8 cellular contexts compared by ENCODE assay signal in the genomic region with DNA sequence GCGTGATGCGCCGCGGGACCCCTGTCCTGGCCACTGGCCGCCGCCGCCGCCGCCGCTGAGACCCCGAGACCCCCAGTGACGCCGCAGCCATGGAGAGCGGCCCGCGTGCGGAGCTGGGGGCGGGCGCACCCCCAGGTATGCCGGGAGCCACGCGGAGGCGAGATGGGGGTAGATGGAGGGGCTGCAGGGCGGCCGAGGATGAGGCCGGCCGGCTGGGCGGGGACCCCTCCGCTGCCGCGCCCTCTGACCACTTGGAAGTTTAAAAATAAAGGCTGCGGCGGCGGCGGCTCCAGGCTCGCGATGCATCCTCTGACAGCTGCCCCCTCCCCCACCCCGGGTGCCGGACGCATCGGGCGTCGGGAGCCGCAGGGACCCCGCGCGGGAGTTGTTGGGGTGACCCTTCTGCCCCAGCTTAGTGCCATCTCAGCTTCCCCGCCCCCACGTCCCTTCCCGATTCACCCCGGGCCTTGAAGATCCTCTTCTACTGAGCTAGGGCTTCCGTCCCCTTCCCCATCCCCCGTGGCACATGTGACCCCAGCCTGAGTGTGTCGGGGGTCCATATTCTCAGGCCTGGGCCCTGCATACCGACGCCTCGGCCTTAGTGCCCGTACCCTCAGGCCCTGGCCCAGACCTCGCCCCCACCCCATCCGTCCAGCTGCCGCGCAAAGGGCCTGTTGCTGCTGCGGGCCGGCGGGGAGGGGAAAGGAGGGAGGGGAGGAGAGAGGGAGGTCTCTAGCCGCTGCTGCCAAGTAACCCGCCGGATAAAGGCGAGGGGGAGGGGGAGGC. TPM values are rescaled to one million over a fixed set of nuclear protein-coding genes. Genes with fewer than 3 reads are reported as not detected.
DNase-seq lines count a peak whose midpoint lies in the region; ATAC-seq and TF ChIP-seq lines count a peak whose summit lies in the region.

No MANE protein-coding gene starts in this region.

- H3K36me3 Mint-ChIP-seq in activated T-cell treated with anti-CD3 and anti-CD28 coated beads, Interleukin-2, amount 50 U/mL, for 72 hours (ENCODE audit: insufficient read depth in 2 of 2), result peaks cover under 1 to 2% of the 10 kb centered on the region in 2 donors
- H3K36me3 Mint-ChIP-seq in naive B cell, result no peaks in the 10 kb centered on the region

- DNase-seq in GDM1 (lab: John Stamatoyannopoulos, UW) (peak; percentile 67), fibroblast of gingiva (ENCODE audit: low read depth) (peak; percentile 41), naive B cell (peak; percentile 46), tibial artery (peak; percentile 68 to 85), cerebellum (ENCODE audit: low spot score) (no peak)
- DNase-seq in activated T-cell treated with anti-CD3 and anti-CD28 coated beads, Interleukin-2, amount 50 U/mL, for 72 hours, result peak; percentile 67 to 73

- peaks cover 78% of the 10 kb centered on the region for H3K4me1 Mint-ChIP-seq in activated T-cell treated with anti-CD3 and anti-CD28 coated beads, Interleukin-2, amount 50 U/mL, for 72 hours (ENCODE audit: low read depth)
- H3K4me1 Mint-ChIP-seq in naive B cell, result peaks cover 53 to 74% (median 64%) of the 10 kb centered on the region in 3 donors

- H3K27ac ChIP-seq in OCI-LY1 (ENCODE audit: low read depth, low read length, poor library complexity, severe bottlenecking) (peak overlapping the region; percentile 71), tibial artery (peak overlapping the region; percentile 99 to 100)

- H3K4me3 Mint-ChIP-seq in activated T-cell treated with anti-CD3 and anti-CD28 coated beads, Interleukin-2, amount 50 U/mL, for 72 hours, result peak overlapping the region; percentile 67 to 97
- H3K4me3 Mint-ChIP-seq in naive B cell, result peak overlapping the region; percentile 73 to 94 (median 90)

- H3K27me3 ChIP-seq in OCI-LY1 (ENCODE audit: insufficient read depth, low read length), result no peaks in the 10 kb centered on the region
- no peaks in the 10 kb centered on the region for H3K27me3 ChIP-seq in tibial artery

- no peaks in the 10 kb centered on the region for H3K27me3 Mint-ChIP-seq in activated T-cell treated with anti-CD3 and anti-CD28 coated beads, Interleukin-2, amount 50 U/mL, for 72 hours (ENCODE audit: low read depth)
- H3K27me3 Mint-ChIP-seq in naive B cell, result no peaks in the 10 kb centered on the region

- H3K27ac Mint-ChIP-seq in activated T-cell treated with anti-CD3 and anti-CD28 coated beads, Interleukin-2, amount 50 U/mL, for 72 hours, result peak overlapping the region; percentile 64
- peak overlapping the region in 5 of 6 donors; percentile 72 to 95 (median 91) for H3K27ac Mint-ChIP-seq in naive B cell

- H3K9me3 ChIP-seq in OCI-LY1 (ENCODE audit: low read length) (no peaks in the 10 kb centered on the region), tibial artery (no peaks in the 10 kb centered on the region)

- ATAC-seq in HG03045 (IDR thresholded peaks at IDR 0.05; ENCODE audit: unreplicated experiment) (peak; percentile 21), naive B cell (ENCODE audit: low read depth in 2 of 2) (peak; percentile 4 to 7)
- peak; percentile 12 to 23 for ATAC-seq in activated T-cell treated with anti-CD3 and anti-CD28 coated beads, Interleukin-2, amount 50 U/mL, for 72 hours (replicated peaks in 1 of 2)

- H3K4me3 ChIP-seq in OCI-LY1 (ENCODE audit: low read depth, low read length, poor library complexity, severe bottlenecking) (peak overlapping the region; percentile 72), tibial artery (peak overlapping the region; percentile 99 to 100)

- no peaks in the 10 kb centered on the region for H3K36me3 ChIP-seq in OCI-LY1 (ENCODE audit: insufficient read depth, low read length)
- no peaks in the 10 kb centered on the region for H3K36me3 ChIP-seq in tibial artery

- peak overlapping the region; percentile 98 for H3K9ac ChIP-seq in OCI-LY1 (ENCODE audit: low read length)

- peaks cover 59% of the 10 kb centered on the region for H3K4me1 ChIP-seq in OCI-LY1 (ENCODE audit: insufficient read depth, low read length, severe bottlenecking)
- peaks cover 4 to 73% (median 58%) of the 10 kb centered on the region in 4 donors for H3K4me1 ChIP-seq in tibial artery

- H3K9me2 ChIP-seq in OCI-LY1 (ENCODE audit: low read depth, low read length), result no peaks in the 10 kb centered on the region

- H3F3A ChIP-seq in OCI-LY1 (ENCODE audit: insufficient read depth, low read length), result no peaks in the 10 kb centered on the region

- H3K9me3 Mint-ChIP-seq in activated T-cell treated with anti-CD3 and anti-CD28 coated beads, Interleukin-2, amount 50 U/mL, for 72 hours, result no peaks in the 10 kb centered on the region
- H3K9me3 Mint-ChIP-seq in naive B cell, result no peaks in the 10 kb centered on the region

- peaks cover 36% of the 10 kb centered on the region for H3K79me2 ChIP-seq in OCI-LY1 (ENCODE audit: insufficient read depth, low read length)

- TF ChIP-seq CTCF in OCI-LY1 (IDR thresholded peaks at IDR 0.05; ENCODE audit: low read length) (no peak), tibial artery (IDR thresholded peaks at IDR 0.05) (no peak)

- H4K20me1 ChIP-seq in OCI-LY1 (ENCODE audit: insufficient read depth, low read length), result no peaks in the 10 kb centered on the region

- peak overlapping the region; percentile 65 for H3K4me2 ChIP-seq in OCI-LY1 (ENCODE audit: low read length)

- H2AFZ ChIP-seq in OCI-LY1 (ENCODE audit: low read length), result no peak overlapping the region

- intact Hi-C loops in tibial artery (cut with DNase I; ENCODE audit: low total_unique reads), result loop anchor here (5.0 kb wide), 1 partner anchor 131 kb away; no protein-coding TSS in a partner anchor

RNA-seq across cellular contexts. Expression of a gene that starts 0.6 kb away (rescaled TPM):
- 100 to 1,000 TPM; 131 to 142 TPM for total RNA-seq in activated T-cell treated with anti-CD3 and anti-CD28 coated beads, Interleukin-2, amount 50 U/mL, for 72 hours
- 10 to 100 TPM in 1 of 6 donors, 1 to 10 TPM in 5; 2.6 to 12.5 (median 5.3) TPM for polyA plus RNA-seq in naive B cell (ENCODE audit: low read depth in 6 of 6)
- total RNA-seq in cerebellum, result 47.5 TPM

RNA-seq across cellular contexts. Expression of a gene that starts 7.2 kb away (rescaled TPM):
- 10 to 100 TPM; 46.2 to 56.2 TPM for total RNA-seq in activated T-cell treated with anti-CD3 and anti-CD28 coated beads, Interleukin-2, amount 50 U/mL, for 72 hours
- polyA plus RNA-seq in naive B cell (ENCODE audit: low read depth in 6 of 6), result 100 to 1,000 TPM; 103 to 185 (median 109) TPM
- 33.7 TPM for total RNA-seq in cerebellum

RNA-seq across cellular contexts. Expression of a gene that starts 31.5 kb away (rescaled TPM):
- under 1 TPM; 0.07 to 0.09 TPM for total RNA-seq in activated T-cell treated with anti-CD3 and anti-CD28 coated beads, Interleukin-2, amount 50 U/mL, for 72 hours
- polyA plus RNA-seq in naive B cell (ENCODE audit: low read depth in 6 of 6), result under 1 TPM in 3 of 6 donors, not detected in 3; 0.10 to 0.25 (median 0.19) TPM
- 1.2 TPM for total RNA-seq in cerebellum
